Comparison of ENCODE assay signal across 17 cellular contexts in the genomic region with DNA sequence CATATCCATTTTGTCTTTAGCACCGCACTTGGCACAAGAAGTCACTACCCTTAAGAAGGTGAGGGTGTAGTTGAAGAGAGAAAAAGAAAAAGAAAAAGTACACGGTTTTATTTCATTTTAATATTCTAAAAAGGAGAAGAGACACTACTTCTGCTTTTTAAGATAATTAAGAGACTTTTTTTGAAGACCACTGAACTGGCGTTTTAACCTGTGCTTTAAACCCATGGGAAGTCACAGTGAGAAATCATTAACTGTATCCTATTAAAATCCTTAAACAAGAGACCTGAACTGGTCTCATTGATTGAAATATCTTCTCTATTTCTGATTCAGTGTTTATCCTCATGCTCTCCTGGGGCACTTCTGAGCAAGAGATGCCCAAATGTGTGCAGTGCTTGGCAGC.
DNase-seq lines count a peak whose midpoint lies in the region; ATAC-seq and TF ChIP-seq lines count a peak whose summit lies in the region.
"Had no signal": no experiment of that assay in that cellular context is flagged by ENCODE, and none has a peak within 500 bp of the region (broad histone marks: within the 10 kb centered on the region; RNA-seq: fewer than 3 reads in every experiment).

No MANE protein-coding gene starts in this region.

- TF ChIP-seq CTCF in SU-DHL-6 (IDR thresholded peaks at IDR 0.05; ENCODE audit: insufficient read depth, low read length, poor library complexity, severe bottlenecking) = no peak

- no peaks in the 10 kb centered on the region for H3K27me3 ChIP-seq in SU-DHL-6 (ENCODE audit: low read length)

- ATAC-seq in stimulated activated naive CD8-positive, alpha-beta T cell treated with anti-CD3 and anti-CD28 coated beads, Interleukin-15, Interleukin-2, amounts not matched to agents 100 U/mL and 50 U/mL, for 24 hours = no peak
- ATAC-seq in stimulated activated naive B cell treated with anti-CD40 and anti-IgM and Interleukin-4, amounts not matched to agents 10 μg/mL and 1 μg/mL and 100 μg/mL, for 72 hours (replicated peaks) = peak in 1 of 2 donors; percentile 21
- ATAC-seq: K562, Right ventricle myocardium inferior had no signal

- H3K27me3 Mint-ChIP-seq in stimulated activated naive CD8-positive, alpha-beta T cell treated with anti-CD3 and anti-CD28 coated beads, Interleukin-15, Interleukin-2, amounts not matched to agents 100 ng/mL and 50 ng/mL, for 24 hours = no peaks in the 10 kb centered on the region
- no peaks in the 10 kb centered on the region for H3K27me3 Mint-ChIP-seq in stimulated activated naive B cell treated with anti-CD40 and anti-IgM and Interleukin-4, amounts not matched to agents 10 μg/mL and 1 μg/mL and 100 μg/mL, for 72 hours
- H3K27me3 Mint-ChIP-seq in activated naive CD4-positive, alpha-beta T cell treated with anti-CD3 and anti-CD28 coated beads for 36 hours (ENCODE audit: low read depth) = no peaks in the 10 kb centered on the region

- H4K20me1 ChIP-seq in SU-DHL-6 (ENCODE audit: low read depth, low read length) = no peaks in the 10 kb centered on the region

- H3K9me3 ChIP-seq in SU-DHL-6 (ENCODE audit: insufficient read depth, low read length) = no peaks in the 10 kb centered on the region

- H3K27ac Mint-ChIP-seq in stimulated activated naive CD8-positive, alpha-beta T cell treated with anti-CD3 and anti-CD28 coated beads, Interleukin-15, Interleukin-2, amounts not matched to agents 100 ng/mL and 50 ng/mL, for 24 hours = peak overlapping the region; percentile 21
- H3K27ac Mint-ChIP-seq in stimulated activated naive B cell treated with anti-CD40 and anti-IgM and Interleukin-4, amounts not matched to agents 10 μg/mL and 1 μg/mL and 100 μg/mL, for 72 hours = peak overlapping the region; percentile 2
- no peak overlapping the region for H3K27ac Mint-ChIP-seq in activated naive CD4-positive, alpha-beta T cell treated with anti-CD3 and anti-CD28 coated beads for 36 hours

- H3K4me2 ChIP-seq in SU-DHL-6 (ENCODE audit: low read depth, low read length, poor library complexity, severe bottlenecking) = peak overlapping the region; percentile 30

- H3K4me1 Mint-ChIP-seq in stimulated activated naive CD8-positive, alpha-beta T cell treated with anti-CD3 and anti-CD28 coated beads, Interleukin-15, Interleukin-2, amounts not matched to agents 100 ng/mL and 50 ng/mL, for 24 hours (ENCODE audit: low read depth) = peaks cover 48% of the 10 kb centered on the region
- peaks cover 34 to 79% of the 10 kb centered on the region in 2 donors for H3K4me1 Mint-ChIP-seq in stimulated activated naive B cell treated with anti-CD40 and anti-IgM and Interleukin-4, amounts not matched to agents 10 μg/mL and 1 μg/mL and 100 μg/mL, for 72 hours
- H3K4me1 Mint-ChIP-seq in activated naive CD4-positive, alpha-beta T cell treated with anti-CD3 and anti-CD28 coated beads for 36 hours (ENCODE audit: low read depth) = peaks cover 55% of the 10 kb centered on the region

- no peak overlapping the region for H3K4me3 Mint-ChIP-seq in stimulated activated naive CD8-positive, alpha-beta T cell treated with anti-CD3 and anti-CD28 coated beads, Interleukin-15, Interleukin-2, amounts not matched to agents 100 ng/mL and 50 ng/mL, for 24 hours
- H3K4me3 Mint-ChIP-seq in stimulated activated naive B cell treated with anti-CD40 and anti-IgM and Interleukin-4, amounts not matched to agents 10 μg/mL and 1 μg/mL and 100 μg/mL, for 72 hours = no peak overlapping the region
- H3K4me3 Mint-ChIP-seq in activated naive CD4-positive, alpha-beta T cell treated with anti-CD3 and anti-CD28 coated beads for 36 hours = no peak overlapping the region
- H3K4me3 Mint-ChIP-seq: CD14-positive monocyte had no signal

- H3K9me3 Mint-ChIP-seq in stimulated activated naive CD8-positive, alpha-beta T cell treated with anti-CD3 and anti-CD28 coated beads, Interleukin-15, Interleukin-2, amounts not matched to agents 100 ng/mL and 50 ng/mL, for 24 hours = no peaks in the 10 kb centered on the region
- H3K9me3 Mint-ChIP-seq in stimulated activated naive B cell treated with anti-CD40 and anti-IgM and Interleukin-4, amounts not matched to agents 10 μg/mL and 1 μg/mL and 100 μg/mL, for 72 hours = peaks cover 0 to 4% of the 10 kb centered on the region in 2 donors
- no peaks in the 10 kb centered on the region for H3K9me3 Mint-ChIP-seq in activated naive CD4-positive, alpha-beta T cell treated with anti-CD3 and anti-CD28 coated beads for 36 hours
- H3K9me3 Mint-ChIP-seq: CD14-positive monocyte had no signal

- H2AFZ ChIP-seq in SU-DHL-6 (ENCODE audit: low read depth, low read length, severe bottlenecking) = no peak overlapping the region

- no peaks in the 10 kb centered on the region for H3K9me2 ChIP-seq in SU-DHL-6 (replicated peaks; ENCODE audit: insufficient read depth, low read length)

- H3K79me2 ChIP-seq in SU-DHL-6 (ENCODE audit: insufficient read depth, low read length) = no peaks in the 10 kb centered on the region

- H3K9ac ChIP-seq in SU-DHL-6 (ENCODE audit: low read length) = no peak overlapping the region

- no peak for DNase-seq in stimulated activated naive CD8-positive, alpha-beta T cell treated with anti-CD3 and anti-CD28 coated beads, Interleukin-15, Interleukin-2, amounts not matched to agents 100 U/mL and 50 U/mL, for 24 hours
- DNase-seq in MV-4-11 (lab: John Stamatoyannopoulos, UW) = peak; percentile 23
- no peak for DNase-seq in stimulated activated naive B cell treated with anti-CD40 and anti-IgM and Interleukin-4, amounts not matched to agents 10 μg/mL and 1 μg/mL and 100 μg/mL, for 72 hours
- no peak for DNase-seq in DMS114 treated with DMSO at 0.1 percent for 48 hours (lab: John Stamatoyannopoulos, UW; ENCODE audit: unreplicated experiment)
- DNase-seq in NK-92 (lab: John Stamatoyannopoulos, UW; ENCODE audit: unreplicated experiment) = no peak
- DNase-seq in activated naive CD4-positive, alpha-beta T cell treated with anti-CD3 and anti-CD28 coated beads for 36 hours = no peak
- DNase-seq: DMS79 treated with DMSO at 0.1 percent for 48 hours, NCI-H1092 treated with DMSO at 0.1 percent for 48 hours, NCI-H146, NCI-H2029 treated with DMSO at 0.1 percent for 48 hours, NCI-H446 treated with DMSO at 0.1 percent for 48 hours, T-helper 1 cell had no signal

- H3K27ac ChIP-seq in SU-DHL-6 (ENCODE audit: low read depth, low read length) = no peak overlapping the region

- CTCF ChIA-PET in activated naive CD4-positive, alpha-beta T cell treated with anti-CD3 and anti-CD28 coated beads for 36 hours (lab: Charles Lee) = interaction anchor here (0.7 kb wide), 1 partner anchor 9 kb away, joined by 3 read pairs; no protein-coding TSS in a partner anchor

- H3F3A ChIP-seq in SU-DHL-6 (ENCODE audit: insufficient read depth) = no peaks in the 10 kb centered on the region

- H3K36me3 Mint-ChIP-seq in stimulated activated naive CD8-positive, alpha-beta T cell treated with anti-CD3 and anti-CD28 coated beads, Interleukin-15, Interleukin-2, amounts not matched to agents 100 ng/mL and 50 ng/mL, for 24 hours (ENCODE audit: low read depth) = peaks cover 13% of the 10 kb centered on the region
- H3K36me3 Mint-ChIP-seq in stimulated activated naive B cell treated with anti-CD40 and anti-IgM and Interleukin-4, amounts not matched to agents 10 μg/mL and 1 μg/mL and 100 μg/mL, for 72 hours = peaks cover 3 to 22% of the 10 kb centered on the region in 2 donors
- H3K36me3 Mint-ChIP-seq in activated naive CD4-positive, alpha-beta T cell treated with anti-CD3 and anti-CD28 coated beads for 36 hours (ENCODE audit: low read depth) = no peaks in the 10 kb centered on the region

- no peak overlapping the region for H3K4me3 ChIP-seq in SU-DHL-6 (ENCODE audit: insufficient read depth, low read length, poor library complexity, severe bottlenecking)
- H3K4me3 ChIP-seq: K562 had no signal

- H3K36me3 ChIP-seq in SU-DHL-6 (ENCODE audit: low read length) = 0 out of 2 replicates have a peak, but pooled peaks cover under 1% of the 10 kb centered on the region

- intact Hi-C loops in activated naive CD4-positive, alpha-beta T cell treated with anti-CD3 and anti-CD28 coated beads for 36 hours (cut with micrococcal nuclease) = no loop called here
